ENCODE assay signal across 8 cellular contexts in the genomic region with DNA sequence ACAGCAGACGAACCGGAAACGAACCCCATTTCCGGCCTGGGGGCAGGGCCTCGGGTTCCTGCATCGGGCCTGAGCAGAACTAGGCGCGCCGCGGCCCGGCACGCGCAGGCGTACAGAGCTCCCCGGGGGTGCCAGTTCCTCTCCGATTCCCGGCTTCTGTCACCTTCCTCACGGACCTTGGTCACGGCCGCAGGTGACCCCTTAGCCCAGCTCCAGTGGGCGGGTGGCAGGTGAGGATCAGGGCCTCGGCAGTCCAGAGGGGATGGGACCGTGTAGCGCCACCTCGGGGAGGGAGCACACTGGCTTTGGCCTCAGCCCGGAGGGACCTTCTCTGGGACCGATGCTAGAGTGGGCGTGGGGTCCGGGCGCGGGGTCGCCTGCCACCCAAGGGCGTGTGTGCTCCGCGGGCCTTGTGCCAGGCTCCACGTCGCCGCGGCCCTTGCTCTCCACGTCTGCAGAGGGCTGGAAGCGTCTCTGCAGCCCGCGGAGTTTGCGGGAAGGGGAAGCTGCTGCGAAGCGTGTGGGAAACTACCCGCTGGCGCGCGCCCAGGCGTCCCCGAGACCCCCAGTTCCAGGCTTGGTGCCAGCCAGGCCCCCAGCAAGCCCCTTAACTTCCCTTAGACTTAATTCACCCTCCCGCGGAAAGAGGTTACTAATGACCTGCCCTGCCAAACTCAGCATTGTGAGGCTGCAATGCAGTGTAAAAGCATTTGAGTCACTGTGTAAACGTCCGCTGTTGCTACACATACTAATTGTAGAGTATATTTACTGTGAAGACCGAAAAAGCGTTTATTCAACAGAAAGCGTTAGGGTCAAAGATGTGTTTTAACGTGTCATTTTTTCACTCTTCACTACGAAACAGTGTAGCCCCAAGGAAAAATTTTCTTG. TPM values are rescaled to one million over a fixed set of nuclear protein-coding genes. Genes with fewer than 3 reads are reported as not detected.
A peak's percentile ranks its signal among the peaks of the same experiment; 100 is the strongest.
DNase-seq lines count a peak whose midpoint lies in the region; ATAC-seq lines count a peak whose summit lies in the region.

A gene (plus strand): TSS at position 48 of the 888 bp plus-strand sequence. CDS start 7,930 bp downstream, outside the sequence.

- peak within 1 kb of the TSS; percentile 66 for H4K8ac ChIP-seq in neuronal stem cell (ENCODE audit: low read depth, low read length)

- peak within 1 kb of the TSS; percentile 93 for H2BK5ac ChIP-seq in neuronal stem cell (ENCODE audit: low read length)

- H3K9me2 ChIP-seq in Karpas-422 (replicated peaks; ENCODE audit: insufficient read depth, low read length): no peaks in the 10 kb centered on the region

- H4K20me1 ChIP-seq in Karpas-422 (ENCODE audit: insufficient read depth, low read depth, low read length): no peaks in the 10 kb centered on the region

- peak within 1 kb of the TSS; percentile 94 for H3K18ac ChIP-seq in neuronal stem cell (ENCODE audit: low read length)

- H3K27me3 ChIP-seq in Karpas-422 (ENCODE audit: low read length) (no peaks in the 10 kb centered on the region), neuronal stem cell (ENCODE audit: control insufficient read depth in 3 of 3, insufficient read depth in 3 of 3, low read depth in 1 of 3, low read length in 3 of 3) (no peaks in the 10 kb centered on the region)

- H4K91ac ChIP-seq in neuronal stem cell (ENCODE audit: low read depth, low read length, poor library complexity): no peak within 1 kb of the TSS

- peak within 1 kb of the TSS; percentile 79 for H2BK15ac ChIP-seq in neuronal stem cell (ENCODE audit: low read length)

- 0 out of 2 replicates have a peak, but pooled peaks cover 8% of the 10 kb centered on the region for H3K4me1 ChIP-seq in ES-I3 (ENCODE audit: insufficient read depth, low read length)
- H3K4me1 ChIP-seq in Karpas-422 (ENCODE audit: low read length): peaks cover 37% of the 10 kb centered on the region
- peaks cover 7% of the 10 kb centered on the region in 2 donors for H3K4me1 ChIP-seq in neuronal stem cell (ENCODE audit: control insufficient read depth in 2 of 2, insufficient read depth in 1 of 2, low read depth in 1 of 2, low read length in 2 of 2)

- H3K9me3 ChIP-seq in ES-I3 (ENCODE audit: control insufficient read depth, insufficient read depth, low read length) (no peaks in the 10 kb centered on the region), Karpas-422 (ENCODE audit: low read length) (no peaks in the 10 kb centered on the region), neuronal stem cell (replicated peaks in 1 of 2; ENCODE audit: control insufficient read depth in 2 of 2, insufficient read depth in 1 of 2, low read depth in 1 of 2, low read length in 2 of 2) (no peaks in the 10 kb centered on the region)

- WGBS in neuronal stem cell (ENCODE audit: extremely low coverage in 2 of 2, insufficient read length in 2 of 2, insufficient replicate concordance in 1 of 2), 2 donors: no CpG with 5 or more reads among the region's 61 CpGs

- H3K23ac ChIP-seq in neuronal stem cell (ENCODE audit: low read depth, low read length, poor library complexity): peak within 1 kb of the TSS; percentile 90

- peak within 1 kb of the TSS; percentile 58 for H3K14ac ChIP-seq in neuronal stem cell (ENCODE audit: low read length)

- H3K27ac ChIP-seq in Karpas-422 (ENCODE audit: low read length) (peak within 1 kb of the TSS; percentile 67; the same call in 1 of the 2 replicates), neuronal stem cell (replicated peaks; ENCODE audit: low read length) (peak within 1 kb of the TSS; percentile 57), substantia nigra (ENCODE audit: low read depth, low read length, poor library complexity, severe bottlenecking) (peak within 1 kb of the TSS; percentile 97)

- H3K4me2 ChIP-seq in Karpas-422 (ENCODE audit: low read depth, low read length, poor library complexity, severe bottlenecking) (peak within 1 kb of the TSS; percentile 97), neuronal stem cell (ENCODE audit: insufficient read depth, low read length, poor library complexity, severe bottlenecking) (peak within 1 kb of the TSS; percentile 85)

- peak within 1 kb of the TSS; percentile 65 for H2BK12ac ChIP-seq in neuronal stem cell (ENCODE audit: low read length)

- H2BK120ac ChIP-seq in neuronal stem cell (ENCODE audit: low read depth, low read length): no peak within 1 kb of the TSS

- peak; percentile 72 for ATAC-seq in GM21786 (IDR thresholded peaks at IDR 0.05; ENCODE audit: unreplicated experiment)

- peaks cover 85% of the 10 kb centered on the region for H3K79me2 ChIP-seq in Karpas-422 (ENCODE audit: low read length)

- H3K4me3 ChIP-seq in Karpas-422 (ENCODE audit: low read length) (peak within 1 kb of the TSS; percentile 86), neuronal stem cell (ENCODE audit: low read length in 2 of 2) (peak within 1 kb of the TSS; percentile 77 to 94)

- no peak within 1 kb of the TSS for H3K4ac ChIP-seq in neuronal stem cell (ENCODE audit: low read length)

- peak; percentile 98 for DNase-seq in Karpas-422
- peak; percentile 91 for DNase-seq in SIG-M5 treated with dmso at 0.1 percent for 504 hours (lab: John Stamatoyannopoulos, UW; ENCODE audit: unreplicated experiment)
- peak; percentile 91 for DNase-seq in activated gamma-delta T cell treated with anti-CD3 and anti-CD28 coated beads, Interleukin-2, amount 50 U/mL, for 16 hours (ENCODE audit: low read depth)
- peak; percentile 81 for DNase-seq in foreskin melanocyte
- peak; percentile 75 for DNase-seq in neuronal stem cell (ENCODE audit: low spot score)
- peak; percentile 45 to 95 (median 85) for DNase-seq in substantia nigra (lab: John Stamatoyannopoulos, UW)

- peaks cover 6% of the 10 kb centered on the region for H3K79me1 ChIP-seq in neuronal stem cell (ENCODE audit: low read depth, low read length)

- H3K36me3 ChIP-seq in ES-I3 (ENCODE audit: insufficient read depth, low read length): no peaks in the 10 kb centered on the region
- peaks cover 16% of the 10 kb centered on the region for H3K36me3 ChIP-seq in Karpas-422 (ENCODE audit: insufficient read depth, low read length)
- H3K36me3 ChIP-seq in neuronal stem cell (replicated peaks in 1 of 2; ENCODE audit: control insufficient read depth in 2 of 2, insufficient read depth in 2 of 2, low read length in 2 of 2): peaks cover 4 to 47% of the 10 kb centered on the region in 2 donors

- peak within 1 kb of the TSS; percentile 20 for H2AK5ac ChIP-seq in neuronal stem cell (ENCODE audit: low read depth, low read length)

- H3K9ac ChIP-seq in ES-I3 (ENCODE audit: low read depth, low read length) (peak within 1 kb of the TSS; percentile 85), Karpas-422 (ENCODE audit: low read length) (peak within 1 kb of the TSS; percentile 94), neuronal stem cell (ENCODE audit: low read depth, low read length, poor library complexity) (peak within 1 kb of the TSS; percentile 99)

- H2AFZ ChIP-seq in Karpas-422 (ENCODE audit: low read length): peak within 1 kb of the TSS; percentile 82
- H2AFZ ChIP-seq in neuronal stem cell (ENCODE audit: low read length): peak within 1 kb of the TSS; percentile 99

RNA-seq across cellular contexts. Expression of the gene that starts here (rescaled TPM):
- total RNA-seq in Karpas-422 (2014; rRNA removed; shearing (Covaris generic); ENCODE audit: low replicate concordance): 69.1 and 92.5 TPM in 2 replicates
- 37.6 TPM for polyA plus RNA-seq in neuronal stem cell (2013, experiment 1 of 2)
- 41.5 TPM for polyA plus RNA-seq in neuronal stem cell (2013, experiment 2 of 2)

Comparison
In these comparisons a context has a peak if more than half of its experiments do, and no peak if none do; other contexts are left out.
1. Peak in every context shown above with its lines: DNase-seq, ATAC-seq, H3K4me3 ChIP-seq and H3K27ac ChIP-seq.